In the genomic region with DNA sequence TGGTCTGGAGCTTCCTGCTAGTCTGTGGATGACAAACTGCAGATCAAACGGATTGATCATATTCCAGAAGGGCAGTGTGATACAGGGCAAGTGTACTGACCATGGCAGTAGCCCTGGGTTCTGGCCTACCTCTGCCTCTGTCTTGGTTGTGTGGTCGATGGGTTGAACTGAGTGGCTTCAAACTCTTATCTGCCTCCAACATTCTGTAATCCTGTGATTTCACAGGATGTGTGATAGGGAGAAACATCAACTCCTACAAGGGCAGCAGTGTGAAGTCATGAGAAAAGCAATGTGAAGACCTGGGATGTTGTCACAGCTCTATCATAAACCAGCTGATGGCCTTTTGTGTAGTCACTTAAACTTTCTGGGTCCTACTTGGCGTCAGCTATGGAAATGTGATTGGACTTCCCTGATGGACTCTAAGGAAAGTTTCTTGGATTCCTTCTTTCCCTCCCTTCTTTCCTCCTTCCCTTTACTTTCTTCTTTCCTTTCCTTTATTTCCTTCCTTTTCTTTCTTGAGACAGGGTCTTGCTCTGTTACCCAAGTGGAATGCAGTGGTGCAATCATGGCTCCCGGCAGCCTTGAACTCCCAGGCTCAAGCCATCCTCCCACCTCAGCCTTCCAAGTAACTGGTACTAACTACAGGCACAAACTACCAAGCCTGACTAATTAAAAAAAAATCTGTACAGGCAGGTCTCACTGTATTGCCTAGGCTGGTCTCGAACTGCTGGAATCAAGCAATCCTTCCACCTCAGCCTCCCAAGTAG, we compare ENCODE assay signal across 17 cellular contexts.
DNase-seq lines count a peak whose midpoint lies in the region; FAIRE-seq and TF ChIP-seq lines count a peak whose summit lies in the region.
"Had no signal": no experiment of that assay in that cellular context is flagged by ENCODE, and none has a peak within 500 bp of the region (broad histone marks: within the 10 kb centered on the region; RNA-seq: fewer than 3 reads in every experiment).

No MANE protein-coding gene starts in this region.

- FAIRE-seq in RCC 7860 (lab: Jason Lieb, UNC) = no peak
- peak; percentile 89 for FAIRE-seq in bronchial epithelial cell (lab: Jason Lieb, UNC)
- FAIRE-seq: D721Med had no signal

- peaks cover 15% of the 10 kb centered on the region for H3K36me3 Mint-ChIP-seq in nephron progenitor cell (ENCODE audit: low read depth)

- H3K4me1 ChIP-seq in BLaER1 treated with 17β-estradiol and CSF1 and Interleukin-3, amounts not matched to agents 10 nM and 100 nM = peaks cover 20 to 42% (median 31%) of the 10 kb centered on the region in 10 experiments
- H3K4me1 ChIP-seq: BE2C, SJSA1 had no signal

- H3K27me3 Mint-ChIP-seq in nephron progenitor cell (ENCODE audit: low read depth, poor library complexity) = peaks cover 5% of the 10 kb centered on the region
- H3K27me3 Mint-ChIP-seq: CD8-positive, alpha-beta memory T cell had no signal

- H3K4me1 Mint-ChIP-seq in nephron progenitor cell = peaks cover 27% of the 10 kb centered on the region

- peak overlapping the region in 7 of 11 experiments; percentile 3 to 58 (median 34); a peak in 13 of 22 replicates for H3K4me2 ChIP-seq in BLaER1 treated with 17β-estradiol and CSF1 and Interleukin-3, amounts not matched to agents 10 nM and 100 nM

- no peaks in the 10 kb centered on the region for H3K27me3 ChIP-seq in BLaER1 treated with 17β-estradiol and CSF1 and Interleukin-3, amounts not matched to agents 10 nM and 100 nM
- no peaks in the 10 kb centered on the region for H3K27me3 ChIP-seq in bronchial epithelial cell (ENCODE audit: control insufficient read depth, insufficient read depth, low read length)
- H3K27me3 ChIP-seq: BE2C, SJSA1 had no signal

- H3K27ac ChIP-seq in BLaER1 treated with 17β-estradiol and CSF1 and Interleukin-3, amounts not matched to agents 10 nM and 100 nM = peak overlapping the region in 2 of 11 experiments; percentile 6 to 25; a peak in 2 of 22 replicates
- H3K27ac ChIP-seq: SJSA1 had no signal

- H3K4me3 ChIP-seq in BLaER1 treated with 17β-estradiol and CSF1 and Interleukin-3, amounts not matched to agents 10 nM and 100 nM = no peak overlapping the region
- H3K4me3 ChIP-seq in bronchial epithelial cell (ENCODE audit: low read depth, low read length) = no peak overlapping the region
- H3K4me3 ChIP-seq: SJSA1 had no signal

- peaks cover 0 to 16% (median 5%) of the 10 kb centered on the region in 11 experiments; a peak in 7 of 22 replicates for H3K36me3 ChIP-seq in BLaER1 treated with 17β-estradiol and CSF1 and Interleukin-3, amounts not matched to agents 10 nM and 100 nM
- no peaks in the 10 kb centered on the region for H3K36me3 ChIP-seq in bronchial epithelial cell (ENCODE audit: control insufficient read depth, insufficient read depth, low read length)
- H3K36me3 ChIP-seq: BE2C, SJSA1 had no signal

- H3K4me3 Mint-ChIP-seq in nephron progenitor cell = no peak overlapping the region
- H3K4me3 Mint-ChIP-seq: CD8-positive, alpha-beta memory T cell had no signal

- TF ChIP-seq CTCF in bronchial epithelial cell (IDR thresholded peaks at IDR 0.05; ENCODE audit: insufficient read depth, low read length, severe bottlenecking) (no peak), nephron progenitor cell (IDR thresholded peaks at IDR 0.05) (no peak)

- DNase-seq in RCC 7860 (ENCODE audit: low spot score) (peak; percentile 48), bronchial epithelial cell (ENCODE audit: low read depth) (peak; percentile 32), nephron progenitor cell (no peak), HEK293T (ENCODE audit: extremely low spot score) (no peak), NOMO-1 treated with dmso at 0.1 percent for 144 hours (lab: John Stamatoyannopoulos, UW; ENCODE audit: unreplicated experiment) (no peak), NCI-H2107 (lab: John Stamatoyannopoulos, UW) (no peak)
- DNase-seq in activated effector memory CD4-positive, alpha-beta T cell treated with anti-CD3 and anti-CD28 coated beads, Interleukin-2, amount 50 U/mL, for 16 hours = no peak
- DNase-seq: BE2C; CD8-positive, alpha-beta memory T cell; DMS79; H7; NCI-H1092 treated with DMSO at 0.1 percent for 48 hours; NCI-H2081 treated with DMSO at 0.1 percent for 48 hours; NCI-H510A had no signal

- H3K9ac ChIP-seq in BLaER1 treated with 17β-estradiol and CSF1 and Interleukin-3, amounts not matched to agents 10 nM and 100 nM = no peak overlapping the region

- POLR2A ChIA-PET in HEK293T (lab: Yijun Ruan, JAX) = no interaction called here

- H3K9me3 Mint-ChIP-seq in nephron progenitor cell = no peaks in the 10 kb centered on the region
- H3K9me3 Mint-ChIP-seq: CD8-positive, alpha-beta memory T cell had no signal

- H3K27ac Mint-ChIP-seq in nephron progenitor cell = peak overlapping the region; percentile 72
- H3K27ac Mint-ChIP-seq: CD8-positive, alpha-beta memory T cell had no signal

- CTCF ChIA-PET in HEK293T (lab: Yijun Ruan, JAX) = no interaction called here

- no peaks in the 10 kb centered on the region; a peak in 2 of 22 replicates for H4K20me1 ChIP-seq in BLaER1 treated with 17β-estradiol and CSF1 and Interleukin-3, amounts not matched to agents 10 nM and 100 nM

- H3K9me3 ChIP-seq in BLaER1 treated with 17β-estradiol and CSF1 and Interleukin-3, amounts not matched to agents 10 nM and 100 nM (replicated peaks in 1 of 11) = peaks cover 0 to 4% (median 0%) of the 10 kb centered on the region in 11 experiments; a peak in 3 of 22 replicates
- H3K9me3 ChIP-seq: BE2C, SJSA1 had no signal

TF ChIP-seq in HEK293T, 16 proteins besides CTCF, POLR2A, EP300 and RAD21:
- TF ChIP-seq FOXK2 (IDR thresholded peaks at IDR 0.05) (no peak), CTBP1 (IDR thresholded peaks at IDR 0.05; ENCODE audit: borderline replicate concordance) (no peak), PKNOX1 (IDR thresholded peaks at IDR 0.05) (no peak)

Comparison
In these comparisons a context has a peak if more than half of its experiments do, and no peak if none do; other contexts are left out.
1. DNase-seq: peak in RCC 7860 (single experiment) and bronchial epithelial cell (single experiment); none in nephron progenitor cell (single experiment), HEK293T (single experiment), NOMO-1 treated with dmso at 0.1 percent for 144 hours (single experiment), NCI-H2107 (single experiment) and activated effector memory CD4-positive, alpha-beta T cell treated with anti-CD3 and anti-CD28 coated beads, Interleukin-2, amount 50 U/mL, for 16 hours (single experiment).